ENCODE assay signal across 19 cellular contexts in genomic region chr1:243260221-243260880, GRCh38. TPM values are rescaled to one million over a fixed set of nuclear protein-coding genes. Genes with fewer than 3 reads are reported as not detected.
A peak's percentile ranks its signal among the peaks of the same experiment; 100 is the strongest.
DNase-seq lines count a peak whose midpoint lies in the region; ATAC-seq, FAIRE-seq and TF ChIP-seq lines count a peak whose summit lies in the region.
"Had no signal": no experiment of that assay in that cellular context is flagged by ENCODE, and none has a peak within 500 bp of the region (broad histone marks: within the 10 kb centered on the region; RNA-seq: fewer than 3 reads in every experiment).

No MANE protein-coding gene starts in this region.

- H3K4me2 ChIP-seq in mammary epithelial cell (ENCODE audit: insufficient read depth, low read depth, low read length), result peak overlapping the region; percentile 34
- peak overlapping the region; percentile 70 for H3K4me2 ChIP-seq in keratinocyte (ENCODE audit: control insufficient read depth, extremely low read depth, insufficient read depth, low read depth, low read length)

- POLR2A ChIA-PET in activated CD8-positive, alpha-beta T cell treated with anti-CD3 and anti-CD28 coated beads, Interleukin-2, amount 10 ng/mL, durations not matched to agents 7 days and 5 days (lab: Charles Lee), result no interaction called here

- peaks cover 0 to 2% (median 0%) of the 10 kb centered on the region in 7 donors for H3K9me3 Mint-ChIP-seq in CD14-positive monocyte
- no peaks in the 10 kb centered on the region for H3K9me3 Mint-ChIP-seq in activated CD8-positive, alpha-beta T cell treated with anti-CD3 and anti-CD28 coated beads, Interleukin-2, amount 10 ng/mL, durations not matched to agents 7 days and 5 days (ENCODE audit: insufficient read depth)
- H3K9me3 Mint-ChIP-seq: CD4-positive, alpha-beta memory T cell; IgD-negative memory B cell; T-cell had no signal

- no peak overlapping the region for H3K4me3 Mint-ChIP-seq in CD14-positive monocyte
- H3K4me3 Mint-ChIP-seq in activated CD8-positive, alpha-beta T cell treated with anti-CD3 and anti-CD28 coated beads, Interleukin-2, amount 10 ng/mL, durations not matched to agents 7 days and 5 days, result no peak overlapping the region
- H3K4me3 Mint-ChIP-seq: CD4-positive, alpha-beta memory T cell; T-cell had no signal

- dilution Hi-C loops in mammary epithelial cell (cut with HindIII; ENCODE audit: low sequenced_read_pairs), result no loop called here
- dilution Hi-C loops in keratinocyte (cut with MboI; ENCODE audit: extremely low pct_ligation_motif_present, low sequenced_read_pairs), result no loop called here

- intact Hi-C loops in CD14-positive monocyte (cut with micrococcal nuclease), result no loop called here
- intact Hi-C loops in mammary epithelial cell (cut with micrococcal nuclease), result no loop called here

- H3K36me3 ChIP-seq in mammary epithelial cell (ENCODE audit: insufficient read depth, low read length), result no peaks in the 10 kb centered on the region
- H3K36me3 ChIP-seq in keratinocyte (ENCODE audit: control insufficient read depth in 2 of 2, extremely low read depth in 1 of 2, insufficient read depth in 2 of 2, low read length in 2 of 2), result peaks cover 2 to 3% of the 10 kb centered on the region in 2 experiments

- WGBS in mammary epithelial cell (ENCODE audit: low coverage, missing lambda C conversion rate), result 5% methylated on average over 4 of the region's 4 CpGs

- no peaks in the 10 kb centered on the region for H3K27me3 Mint-ChIP-seq in CD14-positive monocyte (ENCODE audit: low read depth in 3 of 3)
- H3K27me3 Mint-ChIP-seq in activated CD8-positive, alpha-beta T cell treated with anti-CD3 and anti-CD28 coated beads, Interleukin-2, amount 10 ng/mL, durations not matched to agents 7 days and 5 days (ENCODE audit: low read depth), result no peaks in the 10 kb centered on the region
- H3K27me3 Mint-ChIP-seq: CD4-positive, alpha-beta memory T cell; IgD-negative memory B cell; T-cell had no signal

- no peak for DNase-seq in CD14-positive monocyte (ENCODE audit: low spot score)
- DNase-seq in HL-60 (ENCODE audit: low read depth in 1 of 2, low spot score in 1 of 2), result no peak
- peak; percentile 28 for DNase-seq in mammary epithelial cell
- no peak for DNase-seq in keratinocyte (ENCODE audit: low read depth, low spot score)
- no peak for DNase-seq in coronary artery (ENCODE audit: low spot score)
- no peak for DNase-seq in activated CD8-positive, alpha-beta T cell treated with anti-CD3 and anti-CD28 coated beads, Interleukin-2, amount 10 ng/mL, durations not matched to agents 7 days and 5 days
- DNase-seq in HK-2 (ENCODE audit: unreplicated experiment), result no peak
- DNase-seq: Calu3; CD4-positive, alpha-beta memory T cell; DMS53; HCEC 1CT; MV-4-11; NCI-H1436; NCI-H2029; NCI-H774; T-cell had no signal

- H3K4me1 Mint-ChIP-seq in CD14-positive monocyte, result peaks cover 59% of the 10 kb centered on the region
- H3K4me1 Mint-ChIP-seq in activated CD8-positive, alpha-beta T cell treated with anti-CD3 and anti-CD28 coated beads, Interleukin-2, amount 10 ng/mL, durations not matched to agents 7 days and 5 days (ENCODE audit: low read depth), result peaks cover 14% of the 10 kb centered on the region

- H3K4me1 ChIP-seq in mammary epithelial cell (ENCODE audit: insufficient read depth, low read length) (peaks cover 24% of the 10 kb centered on the region), keratinocyte (ENCODE audit: control insufficient read depth, extremely low read depth, insufficient read depth, low read length) (peaks cover 34% of the 10 kb centered on the region)

- CTCF ChIA-PET in mammary epithelial cell (lab: Charles Lee; ENCODE audit: low non-redundant PET), result no interaction called here
- CTCF ChIA-PET in activated CD8-positive, alpha-beta T cell treated with anti-CD3 and anti-CD28 coated beads, Interleukin-2, amount 10 ng/mL, durations not matched to agents 7 days and 5 days (lab: Charles Lee), result no interaction called here

- peak overlapping the region in 6 of 7 donors; percentile 18 to 89 (median 70) for H3K27ac Mint-ChIP-seq in CD14-positive monocyte
- H3K27ac Mint-ChIP-seq in activated CD8-positive, alpha-beta T cell treated with anti-CD3 and anti-CD28 coated beads, Interleukin-2, amount 10 ng/mL, durations not matched to agents 7 days and 5 days, result no peak overlapping the region
- H3K27ac Mint-ChIP-seq: T-cell had no signal

- peak overlapping the region; percentile 21 for H2AFZ ChIP-seq in mammary epithelial cell (ENCODE audit: low read depth, low read length)
- H2AFZ ChIP-seq in keratinocyte (ENCODE audit: control insufficient read depth, low read length), result no peak overlapping the region

- no peaks in the 10 kb centered on the region for H3K27me3 ChIP-seq in HL-60 (ENCODE audit: insufficient read depth, poor library complexity, severe bottlenecking)
- no peaks in the 10 kb centered on the region for H3K27me3 ChIP-seq in mammary epithelial cell (ENCODE audit: insufficient read depth, low read length)
- no peaks in the 10 kb centered on the region for H3K27me3 ChIP-seq in keratinocyte (ENCODE audit: control insufficient read depth, extremely low read depth, insufficient read depth, low read length)

- in situ Hi-C loops in mammary epithelial cell (cut with MboI; ENCODE audit: low sequenced_read_pairs in 2 of 2), result no loop called here

- no peak overlapping the region for H3K4me3 ChIP-seq in HL-60 (replicated peaks; ENCODE audit: insufficient read depth, low read length)
- H3K4me3 ChIP-seq in mammary epithelial cell (replicated peaks in 1 of 3; ENCODE audit: insufficient read depth in 1 of 3, low read depth in 2 of 3, low read length in 3 of 3), result no peak overlapping the region
- H3K4me3 ChIP-seq in keratinocyte (ENCODE audit: control insufficient read depth in 2 of 3, extremely low read depth in 1 of 3, insufficient read depth in 2 of 3, low read depth in 1 of 3, low read length in 3 of 3), result peak overlapping the region in 2 of 3 experiments; percentile 25 to 34
- no peak overlapping the region for H3K4me3 ChIP-seq in coronary artery

- FAIRE-seq in keratinocyte (lab: Jason Lieb, UNC), result no peak

- H3K27ac ChIP-seq in HL-60 (replicated peaks) (peak overlapping the region; percentile 13), mammary epithelial cell (ENCODE audit: insufficient read depth, low read depth, low read length) (no peak overlapping the region), keratinocyte (ENCODE audit: control insufficient read depth, insufficient read depth, low read length) (peak overlapping the region; percentile 52), coronary artery (no peak overlapping the region)

- H3K79me2 ChIP-seq in mammary epithelial cell (ENCODE audit: insufficient read depth, low read length), result peaks cover 79% of the 10 kb centered on the region
- peaks cover 76% of the 10 kb centered on the region for H3K79me2 ChIP-seq in keratinocyte (ENCODE audit: control insufficient read depth, insufficient read depth, low read length)

- no TSS peak for BruUV-seq in mammary epithelial cell (replicated peaks; lab: Mats Ljungman, UMichigan)

- H3K9ac ChIP-seq in mammary epithelial cell (ENCODE audit: insufficient read depth, low read length) (no peak overlapping the region), keratinocyte (ENCODE audit: control insufficient read depth, extremely low read depth, insufficient read depth, low read length) (no peak overlapping the region)

- no peaks in the 10 kb centered on the region for H4K20me1 ChIP-seq in mammary epithelial cell (ENCODE audit: insufficient read depth, low read length)
- H4K20me1 ChIP-seq in keratinocyte (ENCODE audit: control insufficient read depth, extremely low read depth, insufficient read depth, low read length), result no peaks in the 10 kb centered on the region

- no peaks in the 10 kb centered on the region for H3K9me3 ChIP-seq in mammary epithelial cell (replicated peaks; ENCODE audit: insufficient read depth, low read length)
- H3K9me3 ChIP-seq in keratinocyte (ENCODE audit: control insufficient read depth, low read depth, low read length), result no peaks in the 10 kb centered on the region

- TF ChIP-seq CTCF in CD14-positive monocyte (IDR thresholded peaks at IDR 0.05) (no peak), HL-60 (IDR thresholded peaks at IDR 0.05; ENCODE audit: insufficient read depth, low read length) (no peak), mammary epithelial cell (conservative IDR thresholded peaks at IDR 0.05 in 1 of 2, IDR thresholded peaks at IDR 0.05 in 1 of 2; ENCODE audit: extremely low read depth in 1 of 2, insufficient read depth in 1 of 2, low read depth in 1 of 2, low read length in 2 of 2) (no peak), keratinocyte (optimal IDR thresholded peaks at IDR 0.05 in 1 of 3, IDR thresholded peaks at IDR 0.05 in 1 of 3, conservative IDR thresholded peaks at IDR 0.05 in 1 of 3; ENCODE audit: extremely low read depth in 1 of 3, insufficient read depth in 2 of 3, low read length in 3 of 3) (no peak), coronary artery (IDR thresholded peaks at IDR 0.05) (no peak)

- H3K36me3 Mint-ChIP-seq in CD14-positive monocyte, result peaks cover 0 to 14% of the 10 kb centered on the region in 2 donors
- H3K36me3 Mint-ChIP-seq in activated CD8-positive, alpha-beta T cell treated with anti-CD3 and anti-CD28 coated beads, Interleukin-2, amount 10 ng/mL, durations not matched to agents 7 days and 5 days (ENCODE audit: low read depth), result no peaks in the 10 kb centered on the region

- H3K9me1 ChIP-seq in keratinocyte (ENCODE audit: control insufficient read depth, extremely low read depth, insufficient read depth, low read length), result no peaks in the 10 kb centered on the region

- ATAC-seq in GM21381 (IDR thresholded peaks at IDR 0.05; ENCODE audit: unreplicated experiment), result no peak
- no peak for ATAC-seq in activated CD8-positive, alpha-beta T cell treated with anti-CD3 and anti-CD28 coated beads, Interleukin-2, amount 10 ng/mL, durations not matched to agents 7 days and 5 days
- ATAC-seq: Right ventricle myocardium inferior, T-cell had no signal

RNA-seq across cellular contexts. Expression of gene SDCCAG8, which starts 4.5 kb away (rescaled TPM):
- polyA plus RNA-seq in CD14-positive monocyte, result 10 to 100 TPM; 33.2 to 34.4 TPM
- 10 to 100 TPM; 34.7 to 42.1 TPM for total RNA-seq in mammary epithelial cell
- polyA plus RNA-seq in mammary epithelial cell, result 22.4 TPM
- 33.5 TPM for polyA minus RNA-seq in mammary epithelial cell
- 49.3 to 67.8 TPM (median 61.6 TPM) in 3 replicates for polyA plus RNA-seq in keratinocyte
- polyA plus RNA-seq in keratinocyte (2011; ENCODE audit: low read depth), result 54.2 TPM
- polyA plus RNA-seq in keratinocyte (2011; cell fraction: cytosol; rRNA removed), result 58.2 and 59.8 TPM in 2 replicates
- polyA plus RNA-seq in keratinocyte (2011; cell fraction: nucleus; rRNA removed), result 49.4 and 57.7 TPM in 2 replicates
- 30.3 and 46.8 TPM in 2 replicates for polyA plus RNA-seq in keratinocyte (2012; ENCODE audit: low replicate concordance)
- polyA minus RNA-seq in keratinocyte, result 15.0 to 60.4 TPM (median 41.3 TPM) in 3 replicates
- 27.2 TPM for polyA minus RNA-seq in keratinocyte (2011; cell fraction: cytosol; rRNA and poly(A)+ RNA removed)
- polyA minus RNA-seq in keratinocyte (2011; cell fraction: nucleus; rRNA and poly(A)+ RNA removed), result 24.2 and 55.2 TPM in 2 replicates
- total RNA-seq in activated CD8-positive, alpha-beta T cell treated with anti-CD3 and anti-CD28 coated beads, Interleukin-2, amount 10 ng/mL, durations not matched to agents 7 days and 5 days, result 10 to 100 TPM; 16.6 to 20.0 TPM

RNA-seq across cellular contexts. Expression of gene CEP170, which starts 5.3 kb away (rescaled TPM):
- 10 to 100 TPM; 13.7 to 17.4 TPM for polyA plus RNA-seq in CD14-positive monocyte
- total RNA-seq in mammary epithelial cell, result 10 to 100 TPM; 64.6 to 75.7 TPM
- 23.9 TPM for polyA plus RNA-seq in mammary epithelial cell
- 73.6 TPM for polyA minus RNA-seq in mammary epithelial cell
- polyA plus RNA-seq in keratinocyte, result 30.6 to 40.5 TPM (median 36.5 TPM) in 3 replicates
- polyA plus RNA-seq in keratinocyte (2011; ENCODE audit: low read depth), result 22.1 TPM
- polyA plus RNA-seq in keratinocyte (2011; cell fraction: cytosol; rRNA removed), result 16.1 and 25.7 TPM in 2 replicates
- 59.3 and 61.2 TPM in 2 replicates for polyA plus RNA-seq in keratinocyte (2011; cell fraction: nucleus; rRNA removed)
- polyA plus RNA-seq in keratinocyte (2012; ENCODE audit: low replicate concordance), result 8.9 and 29.2 TPM in 2 replicates
- polyA minus RNA-seq in keratinocyte, result 26.7 to 59.4 TPM (median 32.0 TPM) in 3 replicates
- 41.6 TPM for polyA minus RNA-seq in keratinocyte (2011; cell fraction: cytosol; rRNA and poly(A)+ RNA removed)
- 69.0 and 109 TPM in 2 replicates for polyA minus RNA-seq in keratinocyte (2011; cell fraction: nucleus; rRNA and poly(A)+ RNA removed)
- total RNA-seq in activated CD8-positive, alpha-beta T cell treated with anti-CD3 and anti-CD28 coated beads, Interleukin-2, amount 10 ng/mL, durations not matched to agents 7 days and 5 days, result 10 to 100 TPM; 24.3 to 26.9 TPM

Comparison
In these comparisons a context has a peak if more than half of its experiments do, and no peak if none do; other contexts are left out.
1. H3K27ac ChIP-seq: peak in HL-60 (single experiment) and keratinocyte (single experiment); none in mammary epithelial cell (single experiment) and coronary artery (0 of 2).
2. H3K4me3 ChIP-seq: peak in keratinocyte (2 of 3); none in HL-60 (single experiment), mammary epithelial cell (0 of 3) and coronary artery (single experiment).